Comparison of ENCODE assay signal across 23 cellular contexts in the genomic region with DNA sequence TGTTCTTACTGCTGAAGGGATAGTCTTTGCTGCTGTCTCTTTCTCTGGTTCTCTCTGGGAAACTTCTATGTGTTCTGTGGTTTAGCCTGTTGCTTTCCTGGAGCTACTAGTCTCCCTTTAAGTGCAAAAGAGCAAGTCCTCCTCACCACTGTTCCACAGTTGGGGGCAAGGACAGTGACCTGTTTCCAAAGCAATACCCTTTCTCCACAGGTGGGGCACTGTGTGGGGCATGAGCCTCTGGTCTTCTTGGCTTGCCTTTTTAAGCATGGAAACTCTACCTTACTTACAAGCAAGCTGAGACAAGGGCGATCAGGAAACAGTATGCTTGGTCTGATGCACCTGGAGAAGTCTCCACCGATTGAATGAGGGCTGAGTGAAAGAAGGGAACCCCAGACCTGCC.
"Had no signal": no experiment of that assay in that cellular context is flagged by ENCODE, and none has a peak within 500 bp of the region (broad histone marks: within the 10 kb centered on the region; RNA-seq: fewer than 3 reads in every experiment).

No MANE protein-coding gene starts in this region.

- H3K4me3 ChIP-seq: esophagus muscularis mucosa, left ventricle myocardium inferior, thyroid gland had no signal

- H3K27ac Mint-ChIP-seq: activated naive CD8-positive, alpha-beta T cell; activated T-cell treated with anti-CD3 and anti-CD28 coated beads, Interleukin-2, amount 50 U/mL, for 24 hours; activated T-helper 2 cell treated with anti-CD3 and anti-CD28 coated beads, Interferon-gamma antibody, Interleukin-2, Interleukin-4, amounts not matched to agents 10 μg/mL and 5 μg/mL and 100 μg/mL, durations not matched to agents 14 hours and 24 hours and 36 hours; natural killer cell treated with Interleukin-12 subunit alpha and Interleukin-12 subunit beta and Interleukin-15 and Interleukin-18, amount 100 ng/mL, for 72 hours; T-helper 2 cell treated with Interferon-gamma antibody and Interleukin-4, amounts not matched to agents 5 μg/mL and 100 μg/mL, for 36 hours had no signal

- H3K4me1 ChIP-seq: esophagus muscularis mucosa, left ventricle myocardium inferior, parathyroid adenoma, thyroid gland had no signal

- H3K9me3 Mint-ChIP-seq: activated T-cell treated with anti-CD3 and anti-CD28 coated beads, Interleukin-2, amount 50 U/mL, for 24 hours; activated T-helper 2 cell treated with anti-CD3 and anti-CD28 coated beads, Interferon-gamma antibody, Interleukin-2, Interleukin-4, amounts not matched to agents 10 μg/mL and 5 μg/mL and 100 μg/mL, durations not matched to agents 14 hours and 24 hours and 36 hours; T-helper 2 cell treated with Interferon-gamma antibody and Interleukin-4, amounts not matched to agents 5 μg/mL and 100 μg/mL, for 36 hours had no signal

- H3K9me3 ChIP-seq: esophagus muscularis mucosa, left ventricle myocardium inferior, thyroid gland had no signal

- H3K36me3 Mint-ChIP-seq: activated naive CD8-positive, alpha-beta T cell; natural killer cell treated with Interleukin-12 subunit alpha and Interleukin-12 subunit beta and Interleukin-15 and Interleukin-18, amount 100 ng/mL, for 72 hours had no signal

- H3K4me3 Mint-ChIP-seq: activated naive CD8-positive, alpha-beta T cell; activated T-cell treated with anti-CD3 and anti-CD28 coated beads, Interleukin-2, amount 50 U/mL, for 24 hours; natural killer cell treated with Interleukin-12 subunit alpha and Interleukin-12 subunit beta and Interleukin-15 and Interleukin-18, amount 100 ng/mL, for 72 hours; T-helper 2 cell treated with Interferon-gamma antibody and Interleukin-4, amounts not matched to agents 5 μg/mL and 100 μg/mL, for 36 hours had no signal

- H3K9ac ChIP-seq: parathyroid adenoma had no signal

- H3K27me3 Mint-ChIP-seq: activated naive CD8-positive, alpha-beta T cell; activated T-cell treated with anti-CD3 and anti-CD28 coated beads, Interleukin-2, amount 50 U/mL, for 24 hours; natural killer cell treated with Interleukin-12 subunit alpha and Interleukin-12 subunit beta and Interleukin-15 and Interleukin-18, amount 100 ng/mL, for 72 hours had no signal

- H3K27ac ChIP-seq: esophagus muscularis mucosa, left ventricle myocardium inferior, parathyroid adenoma, thyroid gland, VCaP had no signal

- H3K79me2 ChIP-seq: parathyroid adenoma had no signal

- H2AFZ ChIP-seq: parathyroid adenoma had no signal

- ATAC-seq: natural killer cell treated with Interleukin-12 subunit alpha and Interleukin-12 subunit beta and Interleukin-15 and Interleukin-18, amount 100 ng/mL, for 72 hours; right cardiac atrium; stimulated activated naive CD8-positive, alpha-beta T cell treated with anti-CD3 and anti-CD28 coated beads, Interleukin-15, Interleukin-2, amounts not matched to agents 100 U/mL and 50 U/mL, for 24 hours had no signal

- H3K36me3 ChIP-seq: esophagus muscularis mucosa, left ventricle myocardium inferior, thyroid gland had no signal

- DNase-seq: activated CD4-positive, alpha-beta T cell treated with anti-CD3 and anti-CD28 coated beads for 1 hour; activated CD8-positive, alpha-beta memory T cell treated with anti-CD3 and anti-CD28 coated beads for 24 hours; activated CD8-positive, alpha-beta memory T cell treated with anti-CD3 and anti-CD28 coated beads, Interleukin-2, amount 50 U/mL, for 4 hours; activated naive CD4-positive, alpha-beta T cell; activated T-cell treated with anti-CD3 and anti-CD28 coated beads, Interleukin-2, amount 50 U/mL, for 24 hours; central memory CD4-positive, alpha-beta T cell; dermis blood vessel endothelial cell; effector memory CD4-positive, alpha-beta T cell; glutamatergic neuron; hippocampal formation; left ventricle myocardium inferior; midbrain; right cardiac atrium; stimulated activated CD4-positive, alpha-beta T cell treated with anti-CD3 and anti-CD28 coated beads, Interleukin-4, amount 100 ng/mL, for 24 hours; stimulated activated naive CD8-positive, alpha-beta T cell treated with anti-CD3 and anti-CD28 coated beads, Interleukin-15, Interleukin-2, amounts not matched to agents 100 U/mL and 50 U/mL, for 24 hours; thyroid gland had no signal

- H3K27me3 ChIP-seq: esophagus muscularis mucosa, thyroid gland had no signal
